9 cellular contexts compared by ENCODE assay signal in the genomic region with DNA sequence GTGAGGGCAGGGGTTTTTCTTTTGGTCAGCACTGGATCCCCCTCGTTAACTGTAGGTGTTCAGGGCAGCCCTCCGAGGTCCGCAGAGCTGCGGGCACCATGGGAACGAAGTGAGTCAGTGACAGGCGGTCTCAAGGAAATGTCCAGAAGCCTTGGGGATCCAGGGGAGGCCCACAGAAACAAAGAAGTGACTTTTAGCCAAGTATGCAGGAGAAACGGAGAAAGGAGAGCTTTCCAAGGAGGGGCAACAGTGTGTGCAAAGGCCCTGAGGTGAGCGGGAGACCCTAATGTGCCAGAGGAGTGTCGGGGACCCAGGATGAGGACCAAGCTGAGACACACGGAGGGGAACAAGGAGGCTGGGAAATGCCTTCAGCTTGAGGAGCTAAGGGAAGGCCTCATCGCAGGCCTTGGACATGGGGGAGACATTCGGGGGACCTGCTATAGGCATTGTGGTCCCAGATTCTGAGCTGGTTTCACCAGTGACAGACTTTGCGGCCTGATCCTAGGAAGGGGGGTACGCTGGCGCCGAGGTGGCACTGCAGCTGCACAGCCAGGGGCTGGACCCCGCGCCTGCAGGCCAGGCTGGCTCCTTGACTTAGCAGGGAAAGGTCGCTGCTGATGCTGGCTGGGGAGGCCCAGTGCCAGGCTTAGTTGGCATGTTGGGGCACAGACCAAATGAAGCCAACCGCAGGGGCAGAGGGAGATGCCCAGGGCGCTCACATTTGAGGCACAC. TPM values are rescaled to one million over a fixed set of nuclear protein-coding genes. Genes with fewer than 3 reads are reported as not detected.
DNase-seq lines count a peak whose midpoint lies in the region; ATAC-seq and TF ChIP-seq lines count a peak whose summit lies in the region.
"Had no signal": no experiment of that assay in that cellular context is flagged by ENCODE, and none has a peak within 500 bp of the region (broad histone marks: within the 10 kb centered on the region; RNA-seq: fewer than 3 reads in every experiment).

No MANE protein-coding gene starts in this region.

- H3K27ac ChIP-seq in BLaER1 treated with 17β-estradiol and CSF1 and Interleukin-3, amounts not matched to agents 10 nM and 100 nM: peak overlapping the region; percentile 56 to 85 (median 75); a peak in 17 of 22 replicates
- H3K27ac ChIP-seq in Karpas-422 (ENCODE audit: low read length): no peak overlapping the region
- H3K27ac ChIP-seq in dorsolateral prefrontal cortex: peak overlapping the region in 48 of 59 donors; percentile 28 to 93 (median 81)
- H3K27ac ChIP-seq in neuronal stem cell (replicated peaks; ENCODE audit: low read length): no peak overlapping the region

- H3K27me3 ChIP-seq in BLaER1 treated with 17β-estradiol and CSF1 and Interleukin-3, amounts not matched to agents 10 nM and 100 nM: no peaks in the 10 kb centered on the region
- H3K27me3 ChIP-seq in Karpas-422 (ENCODE audit: low read length) (no peaks in the 10 kb centered on the region), dorsolateral prefrontal cortex (no peaks in the 10 kb centered on the region), neuronal stem cell (ENCODE audit: control insufficient read depth in 3 of 3, insufficient read depth in 3 of 3, low read depth in 1 of 3, low read length in 3 of 3) (peaks cover 0 to 8% (median 0%) of the 10 kb centered on the region in 3 experiments)

- H2BK120ac ChIP-seq in neuronal stem cell (ENCODE audit: low read depth, low read length): no peak overlapping the region

- H3K79me1 ChIP-seq in neuronal stem cell (ENCODE audit: low read depth, low read length): peaks cover 8% of the 10 kb centered on the region

- intact Hi-C loops in dorsolateral prefrontal cortex (cut with DNase I): loop anchor here (1.0 to 10.0 kb wide), 7 partner anchors 34 to 295 kb away; a partner anchor contains a TSS

- no peak overlapping the region for H3K4ac ChIP-seq in neuronal stem cell (ENCODE audit: low read length)

- ATAC-seq in GM18861 (IDR thresholded peaks at IDR 0.05; ENCODE audit: unreplicated experiment): no peak
- ATAC-seq in omental fat pad (ENCODE audit: low FRiP score): no peak
- no peak for ATAC-seq in HG02642 (IDR thresholded peaks at IDR 0.05; ENCODE audit: poor library complexity, unreplicated experiment)

- TF ChIP-seq CTCF in dorsolateral prefrontal cortex (IDR thresholded peaks at IDR 0.05 in 54 of 56, conservative IDR thresholded peaks at IDR 0.05 in 2 of 56; ENCODE audit: low read depth in 1 of 56, partially characterized antibody in 56 of 56) (no peak), omental fat pad (IDR thresholded peaks at IDR 0.05) (no peak)

- H3K14ac ChIP-seq in neuronal stem cell (ENCODE audit: low read length): no peak overlapping the region

- H3K4me1 ChIP-seq in BLaER1 treated with 17β-estradiol and CSF1 and Interleukin-3, amounts not matched to agents 10 nM and 100 nM: peaks cover 51 to 61% (median 58%) of the 10 kb centered on the region in 10 experiments
- H3K4me1 ChIP-seq in Karpas-422 (ENCODE audit: low read length) (peaks cover 34% of the 10 kb centered on the region), neuronal stem cell (ENCODE audit: control insufficient read depth in 2 of 2, insufficient read depth in 1 of 2, low read depth in 1 of 2, low read length in 2 of 2) (peaks cover 3 to 5% of the 10 kb centered on the region in 2 donors)

- H2AK5ac ChIP-seq in neuronal stem cell (ENCODE audit: low read depth, low read length): peak overlapping the region; percentile 78

- H3K36me3 ChIP-seq in BLaER1 treated with 17β-estradiol and CSF1 and Interleukin-3, amounts not matched to agents 10 nM and 100 nM: peaks cover 33 to 49% (median 45%) of the 10 kb centered on the region in 11 experiments
- no peaks in the 10 kb centered on the region for H3K36me3 ChIP-seq in Karpas-422 (ENCODE audit: insufficient read depth, low read length)
- peaks cover 26 to 53% of the 10 kb centered on the region in 2 donors for H3K36me3 ChIP-seq in neuronal stem cell (replicated peaks in 1 of 2; ENCODE audit: control insufficient read depth in 2 of 2, insufficient read depth in 2 of 2, low read length in 2 of 2)

- peak overlapping the region; percentile 74 to 87 (median 79) for H3K9ac ChIP-seq in BLaER1 treated with 17β-estradiol and CSF1 and Interleukin-3, amounts not matched to agents 10 nM and 100 nM
- H3K9ac ChIP-seq in Karpas-422 (ENCODE audit: low read length): peak overlapping the region; percentile 76
- peak overlapping the region; percentile 51 for H3K9ac ChIP-seq in neuronal stem cell (ENCODE audit: low read depth, low read length, poor library complexity)

- H3K23ac ChIP-seq in neuronal stem cell (ENCODE audit: low read depth, low read length, poor library complexity): no peak overlapping the region

- H3K9me3 ChIP-seq in BLaER1 treated with 17β-estradiol and CSF1 and Interleukin-3, amounts not matched to agents 10 nM and 100 nM (replicated peaks in 1 of 11): no peaks in the 10 kb centered on the region
- H3K9me3 ChIP-seq in Karpas-422 (ENCODE audit: low read length): no peaks in the 10 kb centered on the region
- H3K9me3 ChIP-seq in neuronal stem cell (replicated peaks in 1 of 2; ENCODE audit: control insufficient read depth in 2 of 2, insufficient read depth in 1 of 2, low read depth in 1 of 2, low read length in 2 of 2): peaks cover 0 to 5% of the 10 kb centered on the region in 2 donors

- H4K20me1 ChIP-seq in BLaER1 treated with 17β-estradiol and CSF1 and Interleukin-3, amounts not matched to agents 10 nM and 100 nM: peaks cover 26 to 74% (median 55%) of the 10 kb centered on the region in 11 experiments
- peaks cover 11% of the 10 kb centered on the region for H4K20me1 ChIP-seq in Karpas-422 (ENCODE audit: insufficient read depth, low read depth, low read length)

- no peak overlapping the region for H4K8ac ChIP-seq in neuronal stem cell (ENCODE audit: low read depth, low read length)

- no peak overlapping the region for H2BK15ac ChIP-seq in neuronal stem cell (ENCODE audit: low read length)

- no peaks in the 10 kb centered on the region for H3K9me2 ChIP-seq in Karpas-422 (replicated peaks; ENCODE audit: insufficient read depth, low read length)

- peak overlapping the region; percentile 44 for H2BK5ac ChIP-seq in neuronal stem cell (ENCODE audit: low read length)

- WGBS in neuronal stem cell (ENCODE audit: extremely low coverage in 2 of 2, insufficient read length in 2 of 2, insufficient replicate concordance in 1 of 2), 2 donors: no CpG with 5 or more reads among the region's 21 CpGs

- peak overlapping the region; percentile 83 to 99 (median 95) for H3K4me2 ChIP-seq in BLaER1 treated with 17β-estradiol and CSF1 and Interleukin-3, amounts not matched to agents 10 nM and 100 nM
- H3K4me2 ChIP-seq in Karpas-422 (ENCODE audit: low read depth, low read length, poor library complexity, severe bottlenecking) (peak overlapping the region; percentile 72), neuronal stem cell (ENCODE audit: insufficient read depth, low read length, poor library complexity, severe bottlenecking) (peak overlapping the region; percentile 99)

- H2AFZ ChIP-seq in Karpas-422 (ENCODE audit: low read length) (no peak overlapping the region), neuronal stem cell (ENCODE audit: low read length) (no peak overlapping the region)

- H3K18ac ChIP-seq in neuronal stem cell (ENCODE audit: low read length): no peak overlapping the region

- DNase-seq in Karpas-422 (no peak), dorsolateral prefrontal cortex (no peak), neuronal stem cell (ENCODE audit: low spot score) (no peak), iPS-NIHi7 (ENCODE audit: extremely low spot score) (no peak), omental fat pad (ENCODE audit: low spot score) (no peak)
- DNase-seq: activated CD4-positive, alpha-beta T cell treated with anti-CD3 and anti-CD28 coated beads, Interleukin-2, amount 50 U/mL, for 4 hours had no signal

- no peak overlapping the region for H2BK12ac ChIP-seq in neuronal stem cell (ENCODE audit: low read length)

- H3K4me3 ChIP-seq in BLaER1 treated with 17β-estradiol and CSF1 and Interleukin-3, amounts not matched to agents 10 nM and 100 nM: peak overlapping the region; percentile 54 to 75 (median 64)
- H3K4me3 ChIP-seq in Karpas-422 (ENCODE audit: low read length) (peak overlapping the region; percentile 71), dorsolateral prefrontal cortex (peak overlapping the region in 54 of 59 donors; percentile 50 to 81 (median 69)), neuronal stem cell (ENCODE audit: low read length in 2 of 2) (peak overlapping the region; percentile 26 to 84)

- H4K91ac ChIP-seq in neuronal stem cell (ENCODE audit: low read depth, low read length, poor library complexity): no peak overlapping the region

- H3K79me2 ChIP-seq in Karpas-422 (ENCODE audit: low read length): no peaks in the 10 kb centered on the region

RNA-seq across cellular contexts. Expression of a gene that starts 3.3 kb away (rescaled TPM):
- 2.3 TPM in 1 of 2 replicates, not detected in the other for total RNA-seq in Karpas-422 (2014; rRNA removed; shearing (Covaris generic); ENCODE audit: low replicate concordance)
- 10 to 100 TPM in 42 of 120 experiments, 1 to 10 TPM in 78; 3.6 to 17.8 (median 8.8) TPM for total RNA-seq in dorsolateral prefrontal cortex
- polyA plus RNA-seq in neuronal stem cell (2013, experiment 1 of 2): 1.1 TPM
- polyA plus RNA-seq in neuronal stem cell (2013, experiment 2 of 2): 1.1 TPM
- 10 to 100 TPM in 2 of 4 donors, 1 to 10 TPM in 2; 7.1 to 15.1 (median 12.0) TPM for total RNA-seq in omental fat pad

RNA-seq across cellular contexts. Expression of a gene that starts 9.6 kb away (rescaled TPM):
- 36.9 and 47.1 TPM in 2 replicates for total RNA-seq in Karpas-422 (2014; rRNA removed; shearing (Covaris generic); ENCODE audit: low replicate concordance)
- 100 to 1,000 TPM in 3 of 120 experiments, 10 to 100 TPM in 117; 46.9 to 108 (median 65.7) TPM for total RNA-seq in dorsolateral prefrontal cortex
- 61.3 TPM for polyA plus RNA-seq in neuronal stem cell (2013, experiment 1 of 2)
- 59.4 TPM for polyA plus RNA-seq in neuronal stem cell (2013, experiment 2 of 2)
- 10 to 100 TPM; 67.6 to 90.1 (median 73.9) TPM for total RNA-seq in omental fat pad

RNA-seq across cellular contexts. Expression of a gene that starts 23.7 kb away (rescaled TPM):
- total RNA-seq in Karpas-422 (2014; rRNA removed; shearing (Covaris generic); ENCODE audit: low replicate concordance): 100.0 and 123 TPM in 2 replicates
- 100 to 1,000 TPM; 241 to 437 (median 288) TPM for total RNA-seq in dorsolateral prefrontal cortex
- 52.6 TPM for polyA plus RNA-seq in neuronal stem cell (2013, experiment 1 of 2)
- polyA plus RNA-seq in neuronal stem cell (2013, experiment 2 of 2): 53.4 TPM
- 100 to 1,000 TPM; 400 to 762 (median 566) TPM for total RNA-seq in omental fat pad

Comparison
In these comparisons a context has a peak if more than half of its experiments do, and no peak if none do; other contexts are left out.
1. H3K27ac ChIP-seq: peak in BLaER1 treated with 17β-estradiol and CSF1 and Interleukin-3, amounts not matched to agents 10 nM and 100 nM (11 of 11) and dorsolateral prefrontal cortex (48 of 59); none in Karpas-422 (single experiment) and neuronal stem cell (single experiment).
2. Peak in every context shown above with its lines, with median percentiles within 50 percentile points of each other: H3K4me2 ChIP-seq, H3K4me3 ChIP-seq and H3K9ac ChIP-seq.